In the genomic region with DNA sequence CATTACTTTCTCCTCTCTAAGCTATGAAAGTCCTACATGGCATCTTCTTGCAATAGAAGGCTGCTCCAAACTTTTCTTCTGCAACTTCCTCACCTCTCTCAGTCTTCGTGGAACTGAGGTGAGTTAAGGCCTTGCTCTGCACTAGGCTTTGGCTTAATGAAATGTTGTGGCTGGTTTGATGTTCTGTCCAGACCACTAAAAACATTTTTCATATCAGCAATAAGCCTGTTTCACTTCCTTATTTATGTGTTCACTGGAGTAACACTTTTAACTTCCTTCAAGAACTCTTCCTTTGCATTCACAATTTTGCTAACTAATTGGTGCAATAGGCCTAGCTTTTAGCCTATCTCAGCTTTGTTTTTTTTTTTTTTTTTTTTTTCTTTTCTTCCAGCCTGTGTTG, we compare ENCODE assay signal across 12 cellular contexts.
DNase-seq lines count a peak whose midpoint lies in the region; ATAC-seq lines count a peak whose summit lies in the region.
"Had no signal": no experiment of that assay in that cellular context is flagged by ENCODE, and none has a peak within 500 bp of the region (broad histone marks: within the 10 kb centered on the region; RNA-seq: fewer than 3 reads in every experiment).

No MANE protein-coding gene starts in this region.

- no peaks in the 10 kb centered on the region for H3K27me3 Mint-ChIP-seq in activated CD4-positive, alpha-beta T cell treated with anti-CD3 and anti-CD28 coated beads for 36 hours

- no peaks in the 10 kb centered on the region for H3K9me3 Mint-ChIP-seq in activated CD4-positive, alpha-beta T cell treated with anti-CD3 and anti-CD28 coated beads for 36 hours (ENCODE audit: low read depth)

- no peak overlapping the region for H3K4me3 ChIP-seq in H7 (ENCODE audit: insufficient read depth, low read depth, low read length)

- ATAC-seq in GM19025 (IDR thresholded peaks at IDR 0.05; ENCODE audit: low read depth, unreplicated experiment) (peak; percentile 74), HG02759 (IDR thresholded peaks at IDR 0.05; ENCODE audit: unreplicated experiment) (peak; percentile 88), HG03521 (IDR thresholded peaks at IDR 0.05; ENCODE audit: unreplicated experiment) (peak; percentile 91)
- no peak for ATAC-seq in activated CD4-positive, alpha-beta T cell treated with anti-CD3 and anti-CD28 coated beads for 36 hours

- no peaks in the 10 kb centered on the region for H3K36me3 ChIP-seq in H7 (replicated peaks; ENCODE audit: control insufficient read depth, insufficient read depth, low read length)
- H3K36me3 ChIP-seq: neutrophil had no signal

- no peak overlapping the region for H3K4me3 Mint-ChIP-seq in activated CD4-positive, alpha-beta T cell treated with anti-CD3 and anti-CD28 coated beads for 36 hours

- H3K36me3 Mint-ChIP-seq in activated CD4-positive, alpha-beta T cell treated with anti-CD3 and anti-CD28 coated beads for 36 hours (ENCODE audit: low read depth) = no peaks in the 10 kb centered on the region

- H3K4me1 Mint-ChIP-seq in activated CD4-positive, alpha-beta T cell treated with anti-CD3 and anti-CD28 coated beads for 36 hours = no peaks in the 10 kb centered on the region

- POLR2A ChIA-PET in activated CD4-positive, alpha-beta T cell treated with anti-CD3 and anti-CD28 coated beads for 36 hours (lab: Charles Lee) = interaction anchor here (0.6 kb wide), 1 partner anchor 212 kb away, joined by 4 read pairs; no protein-coding TSS in a partner anchor

- CTCF ChIA-PET in activated CD4-positive, alpha-beta T cell treated with anti-CD3 and anti-CD28 coated beads for 36 hours (lab: Charles Lee) = interaction anchor here (0.6 kb wide), 1 partner anchor 351 kb away, joined by 5 read pairs; no protein-coding TSS in a partner anchor

- no peak overlapping the region for H3K27ac Mint-ChIP-seq in activated CD4-positive, alpha-beta T cell treated with anti-CD3 and anti-CD28 coated beads for 36 hours

- H3K27me3 ChIP-seq in H7 (ENCODE audit: control insufficient read depth, insufficient read depth, low read length) = no peaks in the 10 kb centered on the region
- H3K27me3 ChIP-seq: neutrophil had no signal

- intact Hi-C loops in activated CD4-positive, alpha-beta T cell treated with anti-CD3 and anti-CD28 coated beads for 36 hours (cut with DNase I, micrococcal nuclease) = no loop called here

- peak; percentile 28 for DNase-seq in amniotic epithelial cell (ENCODE audit: low read depth)
- no peak for DNase-seq in H7
- DNase-seq in activated CD4-positive, alpha-beta T cell treated with anti-CD3 and anti-CD28 coated beads for 36 hours = no peak
- no peak for DNase-seq in NCI-H1048 (lab: John Stamatoyannopoulos, UW)
- no peak for DNase-seq in GOT3 (lab: John Stamatoyannopoulos, UW)
- DNase-seq: activated CD4-positive, alpha-beta T cell treated with anti-CD3 and anti-CD28 coated beads, Interleukin-2, amount 50 U/mL, for 4 hours; islet precursor cell; Right ventricle myocardium superior had no signal
